In genomic region chr1:246583448-246584185, GRCh38 we compare ENCODE assay signal across 1 cellular context.
A peak's percentile ranks its signal among the peaks of the same experiment; 100 is the strongest.
TF ChIP-seq lines count a peak whose summit lies in the region.

No MANE protein-coding gene starts in this region.

TF ChIP-seq in HepG2, 621 proteins besides CTCF, POLR2A, EP300 and RAD21 (continued from another document and continues in another):
- no peak for TF ChIP-seq NFAT5 (CRISPR knock-in tag; IDR thresholded peaks at IDR 0.05)
- no peak for TF ChIP-seq MAX (IDR thresholded peaks at IDR 0.05)
- no peak for TF ChIP-seq TAF1 (CRISPR knock-in tag; IDR thresholded peaks at IDR 0.05)
- no peak for TF ChIP-seq TEAD2 (CRISPR knock-in tag; IDR thresholded peaks at IDR 0.05)
- TF ChIP-seq SNAPC2 (CRISPR knock-in tag; IDR thresholded peaks at IDR 0.05) = 0 out of 2 replicates have a peak, but pooled peaks have one; percentile 50
- no peak for TF ChIP-seq PBX3 (CRISPR knock-in tag; IDR thresholded peaks at IDR 0.05; ENCODE audit: borderline replicate concordance)
- TF ChIP-seq, protein P1, sequence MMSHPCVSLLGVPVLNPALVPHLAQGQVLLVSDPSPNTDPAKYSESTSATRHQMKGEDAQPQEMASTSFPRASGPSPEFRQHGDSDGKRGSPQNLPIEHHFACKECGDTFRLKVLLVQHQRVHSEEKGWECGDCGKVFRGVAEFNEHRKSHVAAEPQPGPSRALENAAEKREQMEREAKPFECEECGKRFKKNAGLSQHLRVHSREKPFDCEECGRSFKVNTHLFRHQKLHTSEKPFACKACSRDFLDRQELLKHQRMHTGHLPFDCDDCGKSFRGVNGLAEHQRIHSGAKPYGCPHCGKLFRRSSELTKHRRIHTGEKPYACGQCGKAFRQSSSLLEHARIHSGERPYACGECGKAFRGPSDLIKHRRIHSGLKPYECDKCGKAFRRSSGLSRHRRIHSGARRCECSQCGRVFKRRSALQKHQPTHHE (CRISPR knock-in tag; IDR thresholded peaks at IDR 0.05; ENCODE audit: borderline replicate concordance) = no peak
- no peak for TF ChIP-seq NFIB (CRISPR knock-in tag; IDR thresholded peaks at IDR 0.05; ENCODE audit: borderline replicate concordance)
- TF ChIP-seq, protein P2, sequence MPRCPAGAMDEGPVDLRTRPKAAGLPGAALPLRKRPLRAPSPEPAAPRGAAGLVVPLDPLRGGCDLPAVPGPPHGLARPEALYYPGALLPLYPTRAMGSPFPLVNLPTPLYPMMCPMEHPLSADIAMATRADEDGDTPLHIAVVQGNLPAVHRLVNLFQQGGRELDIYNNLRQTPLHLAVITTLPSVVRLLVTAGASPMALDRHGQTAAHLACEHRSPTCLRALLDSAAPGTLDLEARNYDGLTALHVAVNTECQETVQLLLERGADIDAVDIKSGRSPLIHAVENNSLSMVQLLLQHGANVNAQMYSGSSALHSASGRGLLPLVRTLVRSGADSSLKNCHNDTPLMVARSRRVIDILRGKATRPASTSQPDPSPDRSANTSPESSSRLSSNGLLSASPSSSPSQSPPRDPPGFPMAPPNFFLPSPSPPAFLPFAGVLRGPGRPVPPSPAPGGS (CRISPR knock-in tag; IDR thresholded peaks at IDR 0.05) = no peak
- no peak for TF ChIP-seq ZNF274 (CRISPR knock-in tag; IDR thresholded peaks at IDR 0.05)
- 0 out of 2 replicates have a peak, but pooled peaks have one; percentile 31 for TF ChIP-seq RORA (CRISPR knock-in tag; IDR thresholded peaks at IDR 0.05)
- peak; percentile 64; the same call in 1 of the 2 replicates for TF ChIP-seq ERF (CRISPR knock-in tag; IDR thresholded peaks at IDR 0.05)
- TF ChIP-seq KLF6 (CRISPR knock-in tag; IDR thresholded peaks at IDR 0.05) = no peak
- TF ChIP-seq DBP (CRISPR knock-in tag; IDR thresholded peaks at IDR 0.05; ENCODE audit: not compliant biosample characterization) = no peak
- no peak for TF ChIP-seq ZNF562 (CRISPR knock-in tag; IDR thresholded peaks at IDR 0.05; ENCODE audit: borderline replicate concordance)
- peak; percentile 58; the same call in 1 of the 2 replicates for TF ChIP-seq ZMYM4 (CRISPR knock-in tag; IDR thresholded peaks at IDR 0.05)
- TF ChIP-seq GZF1 (CRISPR knock-in tag; IDR thresholded peaks at IDR 0.05) = no peak
- TF ChIP-seq, protein P3, sequence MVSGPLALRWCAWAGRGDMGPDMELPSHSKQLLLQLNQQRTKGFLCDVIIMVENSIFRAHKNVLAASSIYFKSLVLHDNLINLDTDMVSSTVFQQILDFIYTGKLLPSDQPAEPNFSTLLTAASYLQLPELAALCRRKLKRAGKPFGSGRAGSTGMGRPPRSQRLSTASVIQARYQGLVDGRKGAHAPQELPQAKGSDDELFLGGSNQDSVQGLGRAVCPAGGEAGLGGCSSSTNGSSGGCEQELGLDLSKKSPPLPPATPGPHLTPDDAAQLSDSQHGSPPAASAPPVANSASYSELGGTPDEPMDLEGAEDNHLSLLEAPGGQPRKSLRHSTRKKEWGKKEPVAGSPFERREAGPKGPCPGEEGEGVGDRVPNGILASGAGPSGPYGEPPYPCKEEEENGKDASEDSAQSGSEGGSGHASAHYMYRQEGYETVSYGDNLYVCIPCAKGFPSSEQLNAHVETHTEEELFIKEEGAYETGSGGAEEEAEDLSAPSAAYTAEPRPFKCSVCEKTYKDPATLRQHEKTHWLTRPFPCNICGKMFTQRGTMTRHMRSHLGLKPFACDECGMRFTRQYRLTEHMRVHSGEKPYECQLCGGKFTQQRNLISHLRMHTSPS (CRISPR knock-in tag; IDR thresholded peaks at IDR 0.05; ENCODE audit: low read depth) = no peak
- no peak for TF ChIP-seq KLF12 (CRISPR knock-in tag; IDR thresholded peaks at IDR 0.05; ENCODE audit: borderline replicate concordance)
- no peak for TF ChIP-seq PAX8 (CRISPR knock-in tag; IDR thresholded peaks at IDR 0.05; ENCODE audit: borderline replicate concordance)
- no peak for TF ChIP-seq SETDB1 (CRISPR knock-in tag; IDR thresholded peaks at IDR 0.05; ENCODE audit: borderline replicate concordance)
- TF ChIP-seq LCORL (IDR thresholded peaks at IDR 0.05) = peak; percentile 80
- TF ChIP-seq LCORL (CRISPR knock-in tag; IDR thresholded peaks at IDR 0.05) = peak; percentile 84
- TF ChIP-seq SPEN (CRISPR knock-in tag; IDR thresholded peaks at IDR 0.05; ENCODE audit: low read depth) = no peak
- TF ChIP-seq ZNF543 (CRISPR knock-in tag; IDR thresholded peaks at IDR 0.05) = peak; percentile 26; the same call in 1 of the 2 replicates
- no peak for TF ChIP-seq ZNF773 (CRISPR knock-in tag; IDR thresholded peaks at IDR 0.05; ENCODE audit: borderline replicate concordance)
- TF ChIP-seq ZNF432 (CRISPR knock-in tag; IDR thresholded peaks at IDR 0.05; ENCODE audit: borderline replicate concordance) = no peak
- TF ChIP-seq ZNF703 (CRISPR knock-in tag; IDR thresholded peaks at IDR 0.05; ENCODE audit: borderline replicate concordance) = no peak
- TF ChIP-seq GMEB2 (CRISPR knock-in tag; IDR thresholded peaks at IDR 0.05; ENCODE audit: low read depth) = no peak
- 0 out of 2 replicates have a peak, but pooled peaks have one; percentile 43 for TF ChIP-seq ZNF547 (CRISPR knock-in tag; IDR thresholded peaks at IDR 0.05)
- TF ChIP-seq ZNF10 (CRISPR knock-in tag; IDR thresholded peaks at IDR 0.05; ENCODE audit: borderline replicate concordance, low read depth) = no peak
- no peak for TF ChIP-seq DR1 (CRISPR knock-in tag; IDR thresholded peaks at IDR 0.05)
- TF ChIP-seq ZBTB21 (CRISPR knock-in tag; IDR thresholded peaks at IDR 0.05) = peak; percentile 58; the same call in 1 of the 2 replicates
- TF ChIP-seq ONECUT2 (CRISPR knock-in tag; IDR thresholded peaks at IDR 0.05) = peak; percentile 83
- TF ChIP-seq NCOA2 (CRISPR knock-in tag; IDR thresholded peaks at IDR 0.05) = peak; percentile 92
- no peak for TF ChIP-seq ZNF138 (CRISPR knock-in tag; IDR thresholded peaks at IDR 0.05; ENCODE audit: low read depth)
- no peak for TF ChIP-seq ZNF615 (CRISPR knock-in tag; IDR thresholded peaks at IDR 0.05; ENCODE audit: borderline replicate concordance)
- peak; percentile 45; the same call in 1 of the 2 replicates for TF ChIP-seq ZNF24 (IDR thresholded peaks at IDR 0.05)
- TF ChIP-seq NR2F6 (IDR thresholded peaks at IDR 0.05) = peak; percentile 96
- TF ChIP-seq NR2F6 (CRISPR knock-in tag; IDR thresholded peaks at IDR 0.05) = peak; percentile 98
- no peak for TF ChIP-seq ZNF207 (IDR thresholded peaks at IDR 0.05; ENCODE audit: borderline replicate concordance)
- TF ChIP-seq NBN (conservative IDR thresholded peaks at IDR 0.05) = no peak
- TF ChIP-seq, protein P4, sequence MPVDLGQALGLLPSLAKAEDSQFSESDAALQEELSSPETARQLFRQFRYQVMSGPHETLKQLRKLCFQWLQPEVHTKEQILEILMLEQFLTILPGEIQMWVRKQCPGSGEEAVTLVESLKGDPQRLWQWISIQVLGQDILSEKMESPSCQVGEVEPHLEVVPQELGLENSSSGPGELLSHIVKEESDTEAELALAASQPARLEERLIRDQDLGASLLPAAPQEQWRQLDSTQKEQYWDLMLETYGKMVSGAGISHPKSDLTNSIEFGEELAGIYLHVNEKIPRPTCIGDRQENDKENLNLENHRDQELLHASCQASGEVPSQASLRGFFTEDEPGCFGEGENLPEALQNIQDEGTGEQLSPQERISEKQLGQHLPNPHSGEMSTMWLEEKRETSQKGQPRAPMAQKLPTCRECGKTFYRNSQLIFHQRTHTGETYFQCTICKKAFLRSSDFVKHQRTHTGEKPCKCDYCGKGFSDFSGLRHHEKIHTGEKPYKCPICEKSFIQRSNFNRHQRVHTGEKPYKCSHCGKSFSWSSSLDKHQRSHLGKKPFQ (CRISPR knock-in tag; IDR thresholded peaks at IDR 0.05; ENCODE audit: insufficient replicate concordance) = no peak
- TF ChIP-seq ARID2 (CRISPR knock-in tag; IDR thresholded peaks at IDR 0.05; ENCODE audit: borderline replicate concordance) = peak; percentile 15; the same call in 1 of the 2 replicates
- peak; percentile 51 for TF ChIP-seq HNF1A (IDR thresholded peaks at IDR 0.05; ENCODE audit: low read depth)
- peak; percentile 64; the same call in 1 of the 2 replicates for TF ChIP-seq HNF1A (CRISPR knock-in tag; IDR thresholded peaks at IDR 0.05; ENCODE audit: borderline replicate concordance)
- TF ChIP-seq ZNF235 (CRISPR knock-in tag; IDR thresholded peaks at IDR 0.05; ENCODE audit: borderline replicate concordance) = no peak
- no peak for TF ChIP-seq MAFK (conservative IDR thresholded peaks at IDR 0.05 in 1 of 2, IDR thresholded peaks at IDR 0.05 in 1 of 2; ENCODE audit: low read length in 2 of 2)
